In the genomic region with DNA sequence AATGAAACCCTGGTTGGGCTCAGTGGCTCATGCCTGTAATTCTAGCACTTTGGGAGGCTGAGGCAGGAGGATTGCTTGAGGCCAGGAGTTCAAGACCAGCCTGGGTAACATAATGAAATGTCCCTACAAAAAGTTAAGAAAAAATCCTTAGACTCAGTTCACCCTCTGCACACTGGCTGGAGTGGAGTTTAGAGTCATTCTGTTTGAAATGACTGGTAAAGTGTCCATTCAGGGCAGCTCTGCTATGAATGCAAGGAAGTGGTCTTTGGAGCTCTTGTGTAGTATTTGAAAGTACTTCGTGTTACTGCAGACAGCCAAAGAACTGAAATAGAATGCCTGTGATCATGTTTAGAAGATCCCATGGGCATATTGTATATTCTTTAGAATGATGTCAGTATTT, we compare ENCODE assay signal across 32 cellular contexts. TPM values are rescaled to one million over a fixed set of nuclear protein-coding genes. Genes with fewer than 3 reads are reported as not detected.
A peak's percentile ranks its signal among the peaks of the same experiment; 100 is the strongest.
DNase-seq lines count a peak whose midpoint lies in the region; ATAC-seq, FAIRE-seq and TF ChIP-seq lines count a peak whose summit lies in the region.
"Had no signal": no experiment of that assay in that cellular context is flagged by ENCODE, and none has a peak within 500 bp of the region (broad histone marks: within the 10 kb centered on the region; RNA-seq: fewer than 3 reads in every experiment).

No MANE protein-coding gene starts in this region.

- H3K9me3 ChIP-seq in IMR-90 (ENCODE audit: control insufficient read depth, insufficient read depth, low read length) (no peaks in the 10 kb centered on the region), lower lobe of right lung (no peaks in the 10 kb centered on the region)
- H3K9me3 ChIP-seq: MG63, mucosa of descending colon, pancreas, SK-N-SH had no signal

- H3K4ac ChIP-seq in IMR-90 (ENCODE audit: low read depth, low read length): no peak overlapping the region

- H3K27me3 ChIP-seq in IMR-90 (ENCODE audit: control insufficient read depth, insufficient read depth, low read length) (no peaks in the 10 kb centered on the region), brain microvascular endothelial cell (replicated peaks) (no peaks in the 10 kb centered on the region), lower lobe of right lung (ENCODE audit: low read depth) (no peaks in the 10 kb centered on the region)
- H3K27me3 ChIP-seq: heart right ventricle, MG63, pancreas had no signal

- intact Hi-C loops in IMR-90 (cut with micrococcal nuclease): loop anchor here (5.0 kb wide), 1 partner anchor 51 kb away; a partner anchor contains a TSS
- intact Hi-C loops in lower lobe of right lung (cut with DNase I): no loop called here

- no peak overlapping the region for H4K5ac ChIP-seq in IMR-90 (ENCODE audit: low read depth, low read length)

- H3K9me1 ChIP-seq in IMR-90 (ENCODE audit: insufficient read depth, low read length): no peaks in the 10 kb centered on the region

- peaks cover under 1% of the 10 kb centered on the region; the same call in 1 of the 2 replicates for H3K4me1 ChIP-seq in IMR-90 (ENCODE audit: control insufficient read depth, insufficient read depth, low read length)
- peaks cover 20% of the 10 kb centered on the region for H3K4me1 ChIP-seq in lower lobe of right lung

- no CpG with 5 or more reads among the region's 1 CpG for WGBS in IMR-90 (ENCODE audit: extremely low coverage in 2 of 2, insufficient read length in 1 of 2), 2 experiments

- no peak for TF ChIP-seq RAD21 in IMR-90 (IDR thresholded peaks at IDR 0.05; ENCODE audit: low read length)

- H3K23ac ChIP-seq in IMR-90 (ENCODE audit: low read depth, low read length): no peak overlapping the region

- TF ChIP-seq POLR2A in IMR-90 (IDR thresholded peaks at IDR 0.05; ENCODE audit: low read depth, low read length) (no peak), GM12892 (IDR thresholded peaks at IDR 0.05; ENCODE audit: low read depth, low read length) (no peak)

- H3K14ac ChIP-seq in IMR-90 (replicated peaks; ENCODE audit: low read depth, low read length): no peak overlapping the region

- no peak overlapping the region for H3K4me2 ChIP-seq in IMR-90 (ENCODE audit: low read depth, low read length)
- H3K4me2 ChIP-seq: SK-N-SH had no signal

- POLR2A ChIA-PET in IMR-90 (lab: Charles Lee; ENCODE audit: unreplicated experiment): interaction anchor here (0.7 kb wide), 1 partner anchor 85 kb away, joined by 3 read pairs; no protein-coding TSS in a partner anchor

- H3K27ac ChIP-seq in IMR-90 (ENCODE audit: insufficient read depth, low read length) (no peak overlapping the region), brain microvascular endothelial cell (peak overlapping the region; percentile 85), lower lobe of right lung (no peak overlapping the region)
- H3K27ac ChIP-seq: pancreas had no signal

- no peak for DNase-seq in activated naive CD4-positive, alpha-beta T cell treated with anti-CD3 and anti-CD28 coated beads, Interleukin-2, amount 50 U/mL, for 16 hours
- no peak for DNase-seq in IMR-90
- no peak for DNase-seq in brain microvascular endothelial cell
- DNase-seq in stimulated activated naive B cell treated with anti-CD40 and anti-IgM and Interleukin-4, amounts not matched to agents 10 μg/mL and 1 μg/mL and 100 μg/mL, for 72 hours: no peak
- DNase-seq in GM12892 (ENCODE audit: insufficient read length): no peak
- DNase-seq in GF-D8 (lab: John Stamatoyannopoulos, UW): no peak
- DNase-seq in lower lobe of right lung: no peak
- DNase-seq: activated CD4-positive, alpha-beta memory T cell treated with anti-CD3 and anti-CD28 coated beads, Interleukin-2, amount 10 ng/mL, durations not matched to agents 7 days and 5 days; activated effector memory CD4-positive, alpha-beta T cell treated with Interleukin-2 at 50 U/mL for 16 hours; AML-193; CD8-positive, alpha-beta T cell; dermis blood vessel endothelial cell; DMS 273 treated with DMSO at 0.1 percent for 48 hours; endodermal cell; heart right ventricle; KG1; kidney glomerular epithelial cell; MG63; NCI-H1105; NCI-H187 treated with DMSO at 0.1 percent for 48 hours; NCI-H524 treated with DMSO at 0.1 percent for 48 hours; nephron progenitor cell; OCI-M1; pancreas; SK-N-SH had no signal

- H3K4me3 Mint-ChIP-seq in activated naive CD4-positive, alpha-beta T cell treated with anti-CD3 and anti-CD28 coated beads, Interleukin-2, amount 50 U/mL, for 24 hours: no peak overlapping the region
- H3K4me3 Mint-ChIP-seq in stimulated activated naive B cell treated with anti-CD40 and anti-IgM and Interleukin-4, amounts not matched to agents 10 μg/mL and 1 μg/mL and 100 μg/mL, for 72 hours: no peak overlapping the region
- H3K4me3 Mint-ChIP-seq: activated CD4-positive, alpha-beta memory T cell treated with anti-CD3 and anti-CD28 coated beads, Interleukin-2, amount 10 ng/mL, durations not matched to agents 7 days and 5 days; CD8-positive, alpha-beta T cell; central memory CD8-positive, alpha-beta T cell; endodermal cell; nephron progenitor cell; stimulated activated effector memory CD8-positive, alpha-beta T cell treated with anti-CD3 and anti-CD28 coated beads, Interleukin-12 subunit alpha, Interleukin-12 subunit beta, amount 100 ng/mL, for 72 hours had no signal

- H3K36me3 Mint-ChIP-seq in activated naive CD4-positive, alpha-beta T cell treated with anti-CD3 and anti-CD28 coated beads, Interleukin-2, amount 50 U/mL, for 24 hours: peaks cover 14% of the 10 kb centered on the region
- peaks cover 35 to 49% of the 10 kb centered on the region in 2 donors for H3K36me3 Mint-ChIP-seq in stimulated activated naive B cell treated with anti-CD40 and anti-IgM and Interleukin-4, amounts not matched to agents 10 μg/mL and 1 μg/mL and 100 μg/mL, for 72 hours

- no peak overlapping the region for H3K56ac ChIP-seq in IMR-90 (ENCODE audit: extremely low read depth, insufficient read depth, low read length)

- H3K4me3 ChIP-seq in IMR-90 (ENCODE audit: insufficient read depth, low read depth, low read length) (no peak overlapping the region), brain microvascular endothelial cell (ENCODE audit: low read depth, low read length) (no peak overlapping the region), lower lobe of right lung (no peak overlapping the region)
- H3K4me3 ChIP-seq: heart right ventricle, lung, MG63, mucosa of descending colon, pancreas had no signal

- peak overlapping the region; percentile 61; the same call in 1 of the 2 replicates for H3K18ac ChIP-seq in IMR-90 (ENCODE audit: low read depth, low read length)

- peaks cover 5% of the 10 kb centered on the region for H3K9me3 Mint-ChIP-seq in activated naive CD4-positive, alpha-beta T cell treated with anti-CD3 and anti-CD28 coated beads, Interleukin-2, amount 50 U/mL, for 24 hours
- H3K9me3 Mint-ChIP-seq in stimulated activated naive B cell treated with anti-CD40 and anti-IgM and Interleukin-4, amounts not matched to agents 10 μg/mL and 1 μg/mL and 100 μg/mL, for 72 hours: peaks cover 4 to 9% of the 10 kb centered on the region in 2 donors
- H3K9me3 Mint-ChIP-seq: CD8-positive, alpha-beta T cell; central memory CD8-positive, alpha-beta T cell had no signal

- peak overlapping the region; percentile 46 for H3K27ac Mint-ChIP-seq in activated naive CD4-positive, alpha-beta T cell treated with anti-CD3 and anti-CD28 coated beads, Interleukin-2, amount 50 U/mL, for 24 hours
- H3K27ac Mint-ChIP-seq in stimulated activated naive B cell treated with anti-CD40 and anti-IgM and Interleukin-4, amounts not matched to agents 10 μg/mL and 1 μg/mL and 100 μg/mL, for 72 hours: peak overlapping the region; percentile 83
- H3K27ac Mint-ChIP-seq: activated CD4-positive, alpha-beta memory T cell treated with anti-CD3 and anti-CD28 coated beads, Interleukin-2, amount 10 ng/mL, durations not matched to agents 7 days and 5 days; CD8-positive, alpha-beta T cell; endodermal cell; nephron progenitor cell had no signal

- ATAC-seq in IMR-90 (ENCODE audit: low read depth) (no peak), lower lobe of right lung (no peak)
- ATAC-seq in stimulated activated naive B cell treated with anti-CD40 and anti-IgM and Interleukin-4, amounts not matched to agents 10 μg/mL and 1 μg/mL and 100 μg/mL, for 72 hours (replicated peaks): peak in 1 of 2 donors; percentile 41
- ATAC-seq: activated CD4-positive, CD25-positive, alpha-beta regulatory T cell treated with anti-CD3 and anti-CD28 coated beads, Interleukin-2, amount 50 U/mL, for 24 hours; CD8-positive, alpha-beta T cell; heart right ventricle; pancreas; Right ventricle myocardium inferior; stimulated activated effector memory CD8-positive, alpha-beta T cell treated with anti-CD3 and anti-CD28 coated beads, Interleukin-12 subunit alpha, Interleukin-12 subunit beta, amount 100 ng/mL, for 72 hours had no signal

- peak overlapping the region; percentile 29; the same call in 1 of the 2 replicates for H2AK5ac ChIP-seq in IMR-90 (ENCODE audit: low read depth, low read length)

- H2BK5ac ChIP-seq in IMR-90 (ENCODE audit: low read depth, low read length, poor library complexity, severe bottlenecking): peak overlapping the region; percentile 5

- H3K79me1 ChIP-seq in IMR-90 (ENCODE audit: low read depth in 1 of 2, low read length in 2 of 2): peaks cover 8 to 31% of the 10 kb centered on the region in 2 experiments

- no peak overlapping the region for H2AK9ac ChIP-seq in IMR-90 (replicated peaks; ENCODE audit: low read depth, low read length, poor library complexity)

- CTCF ChIA-PET in IMR-90 (lab: Yijun Ruan, JAX): no interaction called here

- BruUV-seq in IMR-90 (replicated peaks; lab: Mats Ljungman, UMichigan): no TSS peak

- dilution Hi-C loops in IMR-90 (cut with HindIII; ENCODE audit: low sequenced_read_pairs, unreplicated experiment): no loop called here

- H2BK120ac ChIP-seq in IMR-90 (ENCODE audit: low read depth, low read length): no peak overlapping the region

- H3K4me1 Mint-ChIP-seq in activated naive CD4-positive, alpha-beta T cell treated with anti-CD3 and anti-CD28 coated beads, Interleukin-2, amount 50 U/mL, for 24 hours: peaks cover 42% of the 10 kb centered on the region
- peaks cover 30 to 58% of the 10 kb centered on the region in 2 donors for H3K4me1 Mint-ChIP-seq in stimulated activated naive B cell treated with anti-CD40 and anti-IgM and Interleukin-4, amounts not matched to agents 10 μg/mL and 1 μg/mL and 100 μg/mL, for 72 hours

- H4K20me1 ChIP-seq in IMR-90 (ENCODE audit: insufficient read depth, low read length): no peaks in the 10 kb centered on the region; the same call in 1 of the 2 replicates

- H4K8ac ChIP-seq in IMR-90 (ENCODE audit: low read depth in 2 of 2, low read length in 2 of 2): no peak overlapping the region

- TF ChIP-seq CTCF in IMR-90 (conservative IDR thresholded peaks at IDR 0.05; ENCODE audit: low read depth, low read length) (no peak), brain microvascular endothelial cell (IDR thresholded peaks at IDR 0.05; ENCODE audit: low read depth, low read length, missing control alignments) (no peak), lower lobe of right lung (IDR thresholded peaks at IDR 0.05) (no peak)

- no peak overlapping the region for H2BK20ac ChIP-seq in IMR-90 (ENCODE audit: low read depth, low read length)

- in situ Hi-C loops in IMR-90 (cut with MboI; ENCODE audit: low sequenced_read_pairs) (no loop called here), brain microvascular endothelial cell (cut with HindIII; ENCODE audit: low pct_ligation_motif_present, low sequenced_read_pairs) (no loop called here)

- H3K9ac ChIP-seq in IMR-90 (ENCODE audit: low read depth, low read length): no peak overlapping the region
- H3K9ac ChIP-seq: SK-N-SH had no signal

- 0 out of 3 replicates have a peak overlapping the region, but pooled peaks have one; percentile 39 for H2BK15ac ChIP-seq in IMR-90 (ENCODE audit: low read depth, low read length)

- no peaks in the 10 kb centered on the region for H3K36me3 ChIP-seq in IMR-90 (ENCODE audit: control insufficient read depth, insufficient read depth, low read length)
- no peaks in the 10 kb centered on the region for H3K36me3 ChIP-seq in brain microvascular endothelial cell (replicated peaks)
- no peaks in the 10 kb centered on the region for H3K36me3 ChIP-seq in lower lobe of right lung
- H3K36me3 ChIP-seq: heart right ventricle, MG63, pancreas had no signal

- H4K91ac ChIP-seq in IMR-90 (ENCODE audit: insufficient read depth, low read depth, low read length): no peak overlapping the region

- no peak overlapping the region for H2AFZ ChIP-seq in IMR-90 (replicated peaks; ENCODE audit: low read length, poor library complexity)

- no peaks in the 10 kb centered on the region for H3K27me3 Mint-ChIP-seq in activated naive CD4-positive, alpha-beta T cell treated with anti-CD3 and anti-CD28 coated beads, Interleukin-2, amount 50 U/mL, for 24 hours
- no peaks in the 10 kb centered on the region for H3K27me3 Mint-ChIP-seq in stimulated activated naive B cell treated with anti-CD40 and anti-IgM and Interleukin-4, amounts not matched to agents 10 μg/mL and 1 μg/mL and 100 μg/mL, for 72 hours
- H3K27me3 Mint-ChIP-seq: activated CD4-positive, alpha-beta memory T cell treated with anti-CD3 and anti-CD28 coated beads, Interleukin-2, amount 10 ng/mL, durations not matched to agents 7 days and 5 days; central memory CD8-positive, alpha-beta T cell had no signal

- no peak for FAIRE-seq in GM12892 (lab: Jason Lieb, UNC)

RNA-seq across cellular contexts. Expression of a gene that starts 53.5 kb away (rescaled TPM):
- total RNA-seq in IMR-90 (2012; rRNA removed) (21.5 and 24.7 TPM in 2 replicates), lower lobe of right lung (46.8 TPM)
- polyA plus RNA-seq in IMR-90 (2012; rRNA removed): 23.9 and 24.5 TPM in 2 replicates
- polyA plus RNA-seq in IMR-90 (2012; cell fraction: cytosol; rRNA removed): 12.9 and 17.5 TPM in 2 replicates
- polyA plus RNA-seq in IMR-90 (2012; cell fraction: nucleus; rRNA removed; ENCODE audit: low replicate concordance): 67.8 and 91.1 TPM in 2 replicates
- 33.5 TPM for polyA plus RNA-seq in GM12892 (2012; ENCODE audit: missing spikeins)
